ENCODE assay signal across 28 cellular contexts in genomic region chr2:138752231-138752956, GRCh38. TPM values are rescaled to one million over a fixed set of nuclear protein-coding genes. Genes with fewer than 3 reads are reported as not detected.
DNase-seq lines count a peak whose midpoint lies in the region; ATAC-seq, FAIRE-seq and TF ChIP-seq lines count a peak whose summit lies in the region.
"Had no signal": no experiment of that assay in that cellular context is flagged by ENCODE, and none has a peak within 500 bp of the region (broad histone marks: within the 10 kb centered on the region; RNA-seq: fewer than 3 reads in every experiment).

No MANE protein-coding gene starts in this region.

- no peak overlapping the region for H3K4me3 Mint-ChIP-seq in astrocyte (ENCODE audit: unreplicated experiment)
- H3K4me3 Mint-ChIP-seq: activated naive CD4-positive, alpha-beta T cell treated with anti-CD3 and anti-CD28 coated beads, Interleukin-2, amount 10 ng/mL, durations not matched to agents 7 days and 5 days; endodermal cell; memory B cell; naive thymus-derived CD4-positive, alpha-beta T cell had no signal

- ATAC-seq in stimulated activated naive CD8-positive, alpha-beta T cell treated with anti-CD3 and anti-CD28 coated beads, Interleukin-15, Interleukin-2, amounts not matched to agents 100 U/mL and 50 U/mL, for 24 hours: no peak
- ATAC-seq in aorta (ENCODE audit: low FRiP score): no peak
- ATAC-seq: naive thymus-derived CD4-positive, alpha-beta T cell had no signal

- H3K27ac ChIP-seq in astrocyte (ENCODE audit: low read depth, low read length) (peak overlapping the region; percentile 30), fibroblast of lung (ENCODE audit: insufficient read depth, low read length) (no peak overlapping the region), aorta (ENCODE audit: low read depth in 1 of 2, low read length in 2 of 2) (no peak overlapping the region)
- H3K27ac ChIP-seq: pancreas, sigmoid colon had no signal

- no peaks in the 10 kb centered on the region for H3K79me2 ChIP-seq in astrocyte (ENCODE audit: insufficient read depth, low read length)
- no peaks in the 10 kb centered on the region for H3K79me2 ChIP-seq in fibroblast of lung (ENCODE audit: control insufficient read depth, insufficient read depth, low read length)

- peaks cover under 1% of the 10 kb centered on the region for H3K9me3 Mint-ChIP-seq in astrocyte (ENCODE audit: unreplicated experiment)
- H3K9me3 Mint-ChIP-seq: activated naive CD4-positive, alpha-beta T cell treated with anti-CD3 and anti-CD28 coated beads, Interleukin-2, amount 10 ng/mL, durations not matched to agents 7 days and 5 days; endodermal cell had no signal

- peak; percentile 74 for DNase-seq in M059J (ENCODE audit: low read depth)
- peak; percentile 82 for DNase-seq in astrocyte (ENCODE audit: low read depth)
- peak; percentile 0 to 87 for DNase-seq in fibroblast of lung (ENCODE audit: low read depth in 2 of 2)
- DNase-seq in renal cortical epithelial cell (ENCODE audit: low read depth): peak; percentile 78
- no peak for DNase-seq in activated CD4-positive, alpha-beta T cell treated with anti-CD3 and anti-CD28 coated beads, Interleukin-2, amount 50 U/mL, for 4 hours
- no peak for DNase-seq in stimulated activated naive CD8-positive, alpha-beta T cell treated with anti-CD3 and anti-CD28 coated beads, Interleukin-15, Interleukin-2, amounts not matched to agents 100 U/mL and 50 U/mL, for 24 hours
- DNase-seq in aorta: no peak
- DNase-seq: activated CD4-positive, CD25-positive, alpha-beta regulatory T cell treated with anti-CD3 and anti-CD28 coated beads, Interleukin-2, amount 50 U/mL, for 72 hours; activated CD8-positive, alpha-beta memory T cell treated with anti-CD3 and anti-CD28 coated beads for 24 hours; activated naive CD4-positive, alpha-beta T cell treated with anti-CD3 and anti-CD28 coated beads, Interleukin-2, amount 10 ng/mL, durations not matched to agents 7 days and 5 days; activated T-cell treated with anti-CD3 and anti-CD28 coated beads, Interleukin-2, amount 50 U/mL, for 48 hours; anterior cingulate cortex; endodermal cell; hippocampal formation; naive thymus-derived CD4-positive, alpha-beta T cell; NCI-H1092 treated with DMSO at 0.1 percent for 48 hours; NCI-H2029; NCI-H446; NK-92 treated with Interleukin-12 subunit alpha and Interleukin-12 subunit beta, amount 100 ng/mL, for 24 hours; sigmoid colon had no signal

- H3K27me3 Mint-ChIP-seq in astrocyte (ENCODE audit: low read depth, unreplicated experiment): peaks cover 2% of the 10 kb centered on the region
- H3K27me3 Mint-ChIP-seq: activated naive CD4-positive, alpha-beta T cell treated with anti-CD3 and anti-CD28 coated beads, Interleukin-2, amount 10 ng/mL, durations not matched to agents 7 days and 5 days had no signal

- H3K36me3 ChIP-seq in astrocyte (ENCODE audit: insufficient read depth, low read length) (no peaks in the 10 kb centered on the region), fibroblast of lung (ENCODE audit: control insufficient read depth, insufficient read depth, low read length) (no peaks in the 10 kb centered on the region), aorta (ENCODE audit: control insufficient read depth in 1 of 2, insufficient read depth in 2 of 2, low read length in 1 of 2) (no peaks in the 10 kb centered on the region)
- H3K36me3 ChIP-seq: HAP-1, pancreas, sigmoid colon had no signal

- H3K9ac ChIP-seq in astrocyte (ENCODE audit: low read length) (no peak overlapping the region), fibroblast of lung (ENCODE audit: insufficient read depth, low read length) (no peak overlapping the region)

- no peak overlapping the region for H3K27ac Mint-ChIP-seq in astrocyte (ENCODE audit: unreplicated experiment)
- H3K27ac Mint-ChIP-seq: activated naive CD4-positive, alpha-beta T cell treated with anti-CD3 and anti-CD28 coated beads, Interleukin-2, amount 10 ng/mL, durations not matched to agents 7 days and 5 days; endodermal cell; memory B cell; naive thymus-derived CD4-positive, alpha-beta T cell had no signal

- peaks cover 3% of the 10 kb centered on the region for H3K36me3 Mint-ChIP-seq in astrocyte (ENCODE audit: low read depth, unreplicated experiment)
- H3K36me3 Mint-ChIP-seq: activated naive CD4-positive, alpha-beta T cell treated with anti-CD3 and anti-CD28 coated beads, Interleukin-2, amount 10 ng/mL, durations not matched to agents 7 days and 5 days; memory B cell; naive thymus-derived CD4-positive, alpha-beta T cell had no signal

- H2AFZ ChIP-seq in astrocyte (ENCODE audit: low read depth, low read length) (no peak overlapping the region), fibroblast of lung (ENCODE audit: low read length) (no peak overlapping the region)

- H3K4me2 ChIP-seq in astrocyte (ENCODE audit: low read length) (no peak overlapping the region), fibroblast of lung (ENCODE audit: extremely low read depth, insufficient read depth, low read length) (no peak overlapping the region)

- H3K27me3 ChIP-seq in astrocyte (ENCODE audit: insufficient read depth, low read length) (no peaks in the 10 kb centered on the region), fibroblast of lung (ENCODE audit: control insufficient read depth, insufficient read depth, low read length) (no peaks in the 10 kb centered on the region), aorta (ENCODE audit: control insufficient read depth in 1 of 2, insufficient read depth in 2 of 2, low read length in 1 of 2) (no peaks in the 10 kb centered on the region)
- H3K27me3 ChIP-seq: pancreas, sigmoid colon had no signal

- H3K4me1 ChIP-seq in astrocyte (ENCODE audit: insufficient read depth, low read length) (no peaks in the 10 kb centered on the region), fibroblast of lung (ENCODE audit: control insufficient read depth, extremely low read depth, insufficient read depth, low read length) (no peaks in the 10 kb centered on the region), aorta (ENCODE audit: control insufficient read depth in 1 of 2, insufficient read depth in 2 of 2, low read length in 2 of 2) (no peaks in the 10 kb centered on the region)
- H3K4me1 ChIP-seq: pancreas, sigmoid colon had no signal

- no peak for FAIRE-seq in astrocyte (lab: Jason Lieb, UNC)
- FAIRE-seq: colon, pancreas, RCC 7860 had no signal

- H3K9me3 ChIP-seq in astrocyte (ENCODE audit: insufficient read depth, low read depth, low read length) (no peaks in the 10 kb centered on the region), fibroblast of lung (ENCODE audit: control insufficient read depth, insufficient read depth, low read depth, low read length) (no peaks in the 10 kb centered on the region), aorta (ENCODE audit: control insufficient read depth, low read length) (no peaks in the 10 kb centered on the region)
- H3K9me3 ChIP-seq: HAP-1, pancreas, sigmoid colon had no signal

- H4K20me1 ChIP-seq in astrocyte (ENCODE audit: insufficient read depth, low read length) (no peaks in the 10 kb centered on the region), fibroblast of lung (ENCODE audit: control insufficient read depth, extremely low read depth, insufficient read depth, low read length) (no peaks in the 10 kb centered on the region)

- no peak for TF ChIP-seq CTCF in astrocyte (IDR thresholded peaks at IDR 0.05; ENCODE audit: insufficient read depth, low read depth, low read length)
- TF ChIP-seq CTCF in fibroblast of lung (conservative IDR thresholded peaks at IDR 0.05 in 1 of 2, IDR thresholded peaks at IDR 0.05 in 1 of 2; ENCODE audit: low read depth in 1 of 2, low read length in 2 of 2): no peak

- H3K4me1 Mint-ChIP-seq in astrocyte (ENCODE audit: low read depth, unreplicated experiment): no peaks in the 10 kb centered on the region
- H3K4me1 Mint-ChIP-seq: activated naive CD4-positive, alpha-beta T cell treated with anti-CD3 and anti-CD28 coated beads, Interleukin-2, amount 10 ng/mL, durations not matched to agents 7 days and 5 days; endodermal cell; memory B cell; naive thymus-derived CD4-positive, alpha-beta T cell had no signal

- 19 to 23% methylated on average over 7 of the region's 7 CpGs for WGBS in aorta, 2 donors

- no peak overlapping the region for H3K4me3 ChIP-seq in astrocyte (ENCODE audit: insufficient read depth, low read depth, low read length)
- H3K4me3 ChIP-seq in fibroblast of lung (replicated peaks in 1 of 4; ENCODE audit: control extremely low read depth in 1 of 4, insufficient read depth in 1 of 4, low read depth in 3 of 4, low read length in 4 of 4): no peak overlapping the region
- H3K4me3 ChIP-seq in aorta (ENCODE audit: low read length in 2 of 2): no peak overlapping the region
- H3K4me3 ChIP-seq: HAP-1, pancreas, sigmoid colon had no signal

- intact Hi-C loops in aorta (cut with DNase I): no loop called here

RNA-seq across cellular contexts. Expression of gene NXPH2, which starts 27.8 kb away (rescaled TPM):
- not detected in 2 replicates for total RNA-seq in M059J (2014; rRNA removed; shearing (Covaris generic))
- total RNA-seq in astrocyte (0.38 and 1.0 TPM in 2 replicates), fibroblast of lung (not detected in 2 replicates), renal cortical epithelial cell (0.87 TPM in 1 of 2 replicates, not detected in the other), aorta (not detected)
- polyA plus RNA-seq in fibroblast of lung (not detected in 2 replicates), aorta (not detected)
- polyA plus RNA-seq in fibroblast of lung (2012): not detected in 2 replicates
- polyA minus RNA-seq in fibroblast of lung (ENCODE audit: low replicate concordance): not detected in 2 replicates
- total RNA-seq: HT-29; kidney epithelial cell; LHCN-M2; naive thymus-derived CD4-positive, alpha-beta T cell had no signal
- polyA plus RNA-seq: naive thymus-derived CD4-positive, alpha-beta T cell; pancreas had no signal

Comparison
In these comparisons a context has a peak if more than half of its experiments do, and no peak if none do; other contexts are left out.
1. DNase-seq: peak in M059J (single experiment), astrocyte (single experiment), fibroblast of lung (2 of 2) and renal cortical epithelial cell (single experiment); none in activated CD4-positive, alpha-beta T cell treated with anti-CD3 and anti-CD28 coated beads, Interleukin-2, amount 50 U/mL, for 4 hours (0 of 2), stimulated activated naive CD8-positive, alpha-beta T cell treated with anti-CD3 and anti-CD28 coated beads, Interleukin-15, Interleukin-2, amounts not matched to agents 100 U/mL and 50 U/mL, for 24 hours (single experiment) and aorta (0 of 2).